In genomic region chr6:57316581-57317059, GRCh38 we compare ENCODE assay signal across 7 cellular contexts. TPM values are rescaled to one million over a fixed set of nuclear protein-coding genes. Genes with fewer than 3 reads are reported as not detected.
DNase-seq lines count a peak whose midpoint lies in the region; ATAC-seq, FAIRE-seq and TF ChIP-seq lines count a peak whose summit lies in the region.

No MANE protein-coding gene starts in this region.

- no peak for TF ChIP-seq EP300 in GM12878 (IDR thresholded peaks at IDR 0.05; ENCODE audit: borderline replicate concordance in 1 of 2, control insufficient read depth in 1 of 2, low read depth in 2 of 2, low read length in 2 of 2)
- TF ChIP-seq EP300 in sigmoid colon (IDR thresholded peaks at IDR 0.05): no peak

- ATAC-seq in GM18499 (IDR thresholded peaks at IDR 0.05; ENCODE audit: insufficient read depth, unreplicated experiment) (peak; percentile 79), HG02884 (IDR thresholded peaks at IDR 0.05; ENCODE audit: unreplicated experiment) (peak; percentile 96), GM12878 (peak; percentile 88)

- intact Hi-C loops in GM12878 (cut with micrococcal nuclease; ENCODE audit: unreplicated experiment): loop anchor here (1.0 to 5.0 kb wide), 9 partner anchors 48 to 679 kb away; partner anchors contain the start of genes BAG2 and BEND6
- intact Hi-C loops in sigmoid colon (cut with DNase I): loop anchor here (1.0 to 5.0 kb wide), 4 partner anchors 124 to 362 kb away; partner anchors contain the start of genes BAG2, BEND6 and KIAA1586

- CTCF ChIA-PET in GM12878 (lab: Yijun Ruan, JAX): interaction anchor here (0.6 to 6.4 kb wide), 33 partner anchors 10 to 951 kb away, joined by 3 to 200 read pairs (median 3); partner anchors contain the start of genes BEND6 and RAB23

- peak; percentile 81 to 98 (median 86); a peak in 5 of 6 replicates for TF ChIP-seq CTCF in GM12878 (IDR thresholded peaks at IDR 0.05 in 2 of 3, conservative IDR thresholded peaks at IDR 0.05 in 1 of 3; ENCODE audit: control insufficient read depth in 2 of 3, extremely low read depth in 1 of 3, insufficient read depth in 1 of 3, low read depth in 3 of 3, low read length in 3 of 3)
- peak; percentile 68 to 87 (median 76) for TF ChIP-seq CTCF in sigmoid colon (IDR thresholded peaks at IDR 0.05)

- WGBS in GM12878 (ENCODE audit: insufficient coverage, insufficient replicate concordance, low lambda C conversion rate, missing lambda C conversion rate): under 1% methylated on average over 26 of the region's 26 CpGs
- WGBS in sigmoid colon, 2 donors: 0% methylated on average over 26 of the region's 26 CpGs

- SMC1A ChIA-PET in GM12878 (lab: Charles Lee; ENCODE audit: uncharacterized antibody, unreplicated experiment): interaction anchor here (0.8 to 4.7 kb wide), 21 partner anchors 11 to 606 kb away, joined by 3 to 89 read pairs (median 3); partner anchors contain the start of genes BEND6 and RAB23

- H3K4me2 ChIP-seq in GM12878 (ENCODE audit: control insufficient read depth, insufficient read depth): peak overlapping the region; percentile 90

- peak overlapping the region; percentile 71 for H3K27ac ChIP-seq in GM12878 (ENCODE audit: control insufficient read depth, insufficient read depth)
- peak overlapping the region; percentile 72 to 89 (median 87) for H3K27ac ChIP-seq in sigmoid colon

- TF ChIP-seq POLR2A in GM12878 (IDR thresholded peaks at IDR 0.05; ENCODE audit: low read depth, low read length) (peak; percentile 59), sigmoid colon (IDR thresholded peaks at IDR 0.05) (peak in 1 of 2 donors; percentile 13)

- H4K20me1 ChIP-seq in GM12878 (ENCODE audit: control insufficient read depth, insufficient read depth): no peaks in the 10 kb centered on the region

- H3K9ac ChIP-seq in GM12878 (ENCODE audit: control insufficient read depth, insufficient read depth, low read length): peak overlapping the region; percentile 86

- H3K4me1 ChIP-seq in GM12878 (ENCODE audit: control insufficient read depth, insufficient read depth, low read length): peaks cover 8% of the 10 kb centered on the region; the same call in 1 of the 2 replicates
- peaks cover 0 to 56% (median 40%) of the 10 kb centered on the region in 4 donors for H3K4me1 ChIP-seq in sigmoid colon

- H3K27me3 ChIP-seq in GM12878 (replicated peaks in 1 of 2; ENCODE audit: control insufficient read depth in 2 of 2, insufficient read depth in 2 of 2, low read length in 1 of 2) (no peaks in the 10 kb centered on the region), sigmoid colon (no peaks in the 10 kb centered on the region)

- H3K4me3 ChIP-seq in GM12878: peak overlapping the region; percentile 98
- peak overlapping the region; percentile 38 to 60 (median 55) for H3K4me3 ChIP-seq in sigmoid colon

- peak; percentile 96 for FAIRE-seq in GM12878 (lab: Jason Lieb, UNC)

- BruUV-seq in GM12878 (replicated peaks; lab: Mats Ljungman, UMichigan): no TSS peak

- POLR2A ChIA-PET in GM12878 (lab: Charles Lee): interaction anchor here (0.9 to 1.4 kb wide), 4 partner anchors 96 to 425 kb away, joined by 3 to 4 read pairs (median 3); partner anchors contain the start of gene BAG2

- RAD21 ChIA-PET in GM12878 (lab: Charles Lee; ENCODE audit: unreplicated experiment): interaction anchor here (0.6 to 5.2 kb wide), 24 partner anchors 43 to 604 kb away, joined by 3 to 44 read pairs (median 4); partner anchors contain the start of genes BAG2, BEND6, RAB23 and ZNF451

- H3K9me3 ChIP-seq in GM12878 (replicated peaks; ENCODE audit: control insufficient read depth, insufficient read depth, low read length): no peaks in the 10 kb centered on the region; the same call in 2 of the 3 replicates
- H3K9me3 ChIP-seq in sigmoid colon: no peaks in the 10 kb centered on the region

- peak overlapping the region; percentile 98 for H2AFZ ChIP-seq in GM12878 (ENCODE audit: control insufficient read depth, low read depth, low read length)

- peaks cover 0 to 7% of the 10 kb centered on the region in 2 experiments; a peak in 2 of 4 replicates for H3K36me3 ChIP-seq in GM12878 (ENCODE audit: control insufficient read depth in 2 of 2, insufficient read depth in 2 of 2, low read length in 1 of 2)
- peaks cover 0 to 20% (median 0%) of the 10 kb centered on the region in 4 donors for H3K36me3 ChIP-seq in sigmoid colon

- peak; percentile 100 for TF ChIP-seq RAD21 in GM12878 (IDR thresholded peaks at IDR 0.05; ENCODE audit: insufficient read depth, low read depth, low read length)

- peaks cover 23% of the 10 kb centered on the region for H3K79me2 ChIP-seq in GM12878 (ENCODE audit: control insufficient read depth, insufficient read depth, low read length)

- peak; percentile 69 for DNase-seq in NCI-H146 treated with DMSO at 0.1 percent for 48 hours (lab: John Stamatoyannopoulos, UW; ENCODE audit: unreplicated experiment)
- DNase-seq in T-helper 22 cell (ENCODE audit: low read depth): peak; percentile 50
- peak; percentile 83 for DNase-seq in GM12878 (ENCODE audit: low read depth, low spot score)
- DNase-seq in iPS DF 19.7 (ENCODE audit: low read depth, low spot score): peak; percentile 63
- peak; percentile 91 for DNase-seq in sigmoid colon

- in situ Hi-C loops in GM12878 (cut with MboI): loop anchor here (5.0 to 10.0 kb wide), 3 partner anchors 142 to 409 kb away; partner anchors contain the start of gene BAG2

TF ChIP-seq in GM12878, 131 proteins besides CTCF, POLR2A, EP300 and RAD21 (continues in another document):
- TF ChIP-seq, protein P1, sequence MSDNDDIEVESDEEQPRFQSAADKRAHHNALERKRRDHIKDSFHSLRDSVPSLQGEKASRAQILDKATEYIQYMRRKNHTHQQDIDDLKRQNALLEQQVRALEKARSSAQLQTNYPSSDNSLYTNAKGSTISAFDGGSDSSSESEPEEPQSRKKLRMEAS (IDR thresholded peaks at IDR 0.05; ENCODE audit: low read depth, low read length): peak; percentile 73; the same call in 1 of the 2 replicates
- peak; percentile 47 for TF ChIP-seq CREM (IDR thresholded peaks at IDR 0.05; ENCODE audit: low read depth)
- 0 out of 4 replicates have a peak, but pooled peaks of 1 of the 2 experiments have one; percentile 17 for TF ChIP-seq IKZF2 (IDR thresholded peaks at IDR 0.05)
- TF ChIP-seq SMAD5 (IDR thresholded peaks at IDR 0.05; ENCODE audit: low read depth): no peak
- peak; percentile 22; the same call in 1 of the 2 replicates for TF ChIP-seq CEBPZ (IDR thresholded peaks at IDR 0.05; ENCODE audit: low read depth, low read length)
- no peak for TF ChIP-seq RBBP5 (conservative IDR thresholded peaks at IDR 0.05)
- TF ChIP-seq GABPA (IDR thresholded peaks at IDR 0.05; ENCODE audit: low read depth): peak; percentile 43; the same call in 1 of the 2 replicates
- peak; percentile 72 for TF ChIP-seq MXI1 (IDR thresholded peaks at IDR 0.05; ENCODE audit: low read depth, low read length)

RNA-seq across cellular contexts. Expression of gene PRIM2, which starts 0.8 kb away (rescaled TPM):
- total RNA-seq in GM12878 (2013; cell fraction: nucleolus; rRNA removed): 96.1 and 98.4 TPM in 2 replicates
- total RNA-seq in GM12878 (2014; rRNA removed): 31.1 and 37.9 TPM in 2 replicates
- total RNA-seq in GM12878 (2014; rRNA removed; fragmentation: Illumina TruSeq; extraction: Trizol): 38.6 and 40.1 TPM in 2 replicates
- 23.1 and 25.0 TPM in 2 replicates for total RNA-seq in GM12878 (2021)
- 13.4 TPM for polyA plus RNA-seq in GM12878 (2011; ENCODE audit: low read depth)
- 24.6 and 37.0 TPM in 2 replicates for polyA plus RNA-seq in GM12878 (2011; rRNA removed)
- polyA plus RNA-seq in GM12878 (2011; cell fraction: cytosol; rRNA removed): 11.7 and 16.1 TPM in 2 replicates
- polyA plus RNA-seq in GM12878 (2011; cell fraction: nucleus; rRNA removed): 11.6 and 17.2 TPM in 2 replicates
- 10.9 and 14.0 TPM in 2 replicates for polyA plus RNA-seq in GM12878 (2012)
- polyA plus RNA-seq in GM12878 (2014; fragmentation: Illumina TruSeq; extraction: Trizol): 26.7 and 33.1 TPM in 2 replicates
- 10 to 100 TPM; 13.2 to 18.6 TPM for polyA plus RNA-seq in GM12878 (2014; fragmentation: Nextera tagmentation; extraction: Ambion mirVana)
- 15.2 and 17.7 TPM in 2 replicates for polyA plus RNA-seq in GM12878 (2014; rRNA removed)
- 10 to 100 TPM; 25.2 to 26.5 TPM for polyA plus RNA-seq in GM12878 (2016; fragmentation: Nextera tagmentation; extraction: Ambion mirVana)
- polyA minus RNA-seq in GM12878 (2011; rRNA and poly(A)+ RNA removed): 42.6 and 44.5 TPM in 2 replicates
- 14.2 and 17.9 TPM in 2 replicates for polyA minus RNA-seq in GM12878 (2011; cell fraction: cytosol; rRNA and poly(A)+ RNA removed)
- 47.8 and 80.0 TPM in 2 replicates for polyA minus RNA-seq in GM12878 (2011; cell fraction: nucleus; rRNA and poly(A)+ RNA removed)
- total RNA-seq in sigmoid colon: 10 to 100 TPM; 10.7 to 14.7 (median 12.4) TPM
- polyA plus RNA-seq in sigmoid colon: 1 to 10 TPM; 3.6 to 8.8 (median 6.2) TPM

Comparison
In these comparisons a context has a peak if more than half of its experiments do, and no peak if none do; other contexts are left out.
1. Peak in every context shown above with its lines: DNase-seq, ATAC-seq, H3K4me3 ChIP-seq and H3K27ac ChIP-seq.